In genomic region chr20:18739785-18740184, GRCh38 we compare ENCODE assay signal across 11 cellular contexts.
DNase-seq lines count a peak whose midpoint lies in the region; ATAC-seq and TF ChIP-seq lines count a peak whose summit lies in the region.
"Had no signal": no experiment of that assay in that cellular context is flagged by ENCODE, and none has a peak within 500 bp of the region (broad histone marks: within the 10 kb centered on the region; RNA-seq: fewer than 3 reads in every experiment).

No MANE protein-coding gene starts in this region.

- peak; percentile 62 for ATAC-seq in Right ventricle myocardium superior (ENCODE audit: poor library complexity)
- no peak for ATAC-seq in GM19463 (IDR thresholded peaks at IDR 0.05; ENCODE audit: unreplicated experiment)
- ATAC-seq: upper lobe of right lung had no signal

- H3K9me3 ChIP-seq in right atrium auricular region (no peaks in the 10 kb centered on the region), vagina (no peaks in the 10 kb centered on the region)
- H3K9me3 ChIP-seq: upper lobe of right lung had no signal

- no peak for TF ChIP-seq POLR2A in vagina (IDR thresholded peaks at IDR 0.05)

- TF ChIP-seq CTCF in right atrium auricular region (IDR thresholded peaks at IDR 0.05) (no peak), vagina (IDR thresholded peaks at IDR 0.05) (no peak)

- no peak for DNase-seq in Right ventricle myocardium superior
- no peak for DNase-seq in right atrium auricular region (ENCODE audit: low spot score)
- peak; percentile 54 for DNase-seq in dedifferentiated amniotic fluid mesenchymal stem cell (ENCODE audit: extremely low spot score)
- peak; percentile 53 for DNase-seq in medulla oblongata (ENCODE audit: extremely low spot score)
- DNase-seq in vagina (ENCODE audit: extremely low spot score in 2 of 2) = no peak
- no peak for DNase-seq in activated CD4-positive, alpha-beta T cell treated with anti-CD3 and anti-CD28 coated beads, Interleukin-2, amount 50 U/mL, for 1 hour
- no peak for DNase-seq in kidney glomerular epithelial cell (lab: John Stamatoyannopoulos, UW)
- DNase-seq: activated T-cell treated with anti-CD3 and anti-CD28 coated beads, Interleukin-2, amount 50 U/mL, for 48 hours; small intestine; upper lobe of right lung had no signal

- H3K36me3 ChIP-seq in right atrium auricular region (peaks cover 4% of the 10 kb centered on the region), vagina (peaks cover 0 to 3% of the 10 kb centered on the region in 2 donors)

- no peaks in the 10 kb centered on the region for H3K27me3 ChIP-seq in right atrium auricular region
- H3K27me3 ChIP-seq in vagina = no peaks in the 10 kb centered on the region
- H3K27me3 ChIP-seq: upper lobe of right lung had no signal

- H3K4me3 ChIP-seq in right atrium auricular region = no peak overlapping the region
- no peak overlapping the region for H3K4me3 ChIP-seq in vagina
- H3K4me3 ChIP-seq: upper lobe of right lung had no signal

- intact Hi-C loops in Right ventricle myocardium superior (cut with DNase I) = no loop called here
- intact Hi-C loops in vagina (cut with DNase I) = no loop called here

- H3K4me1 ChIP-seq in right atrium auricular region (peaks cover 0 to 6% of the 10 kb centered on the region in 2 donors), vagina (peaks cover 21% of the 10 kb centered on the region)
- H3K4me1 ChIP-seq: upper lobe of right lung had no signal

- H3K27ac ChIP-seq in right atrium auricular region = no peak overlapping the region
- peak overlapping the region; percentile 49 for H3K27ac ChIP-seq in vagina
- H3K27ac ChIP-seq: upper lobe of right lung had no signal

Comparison
In these comparisons a context has a peak if more than half of its experiments do, and no peak if none do; other contexts are left out.
1. DNase-seq: peak in dedifferentiated amniotic fluid mesenchymal stem cell (single experiment) and medulla oblongata (single experiment); none in Right ventricle myocardium superior (single experiment), right atrium auricular region (single experiment), vagina (0 of 2), activated CD4-positive, alpha-beta T cell treated with anti-CD3 and anti-CD28 coated beads, Interleukin-2, amount 50 U/mL, for 1 hour (single experiment) and kidney glomerular epithelial cell (single experiment).